8 cellular contexts compared by ENCODE assay signal in genomic region chr20:64256282-64256947, GRCh38. TPM values are rescaled to one million over a fixed set of nuclear protein-coding genes. Genes with fewer than 3 reads are reported as not detected.
A peak's percentile ranks its signal among the peaks of the same experiment; 100 is the strongest.
DNase-seq lines count a peak whose midpoint lies in the region; ATAC-seq and TF ChIP-seq lines count a peak whose summit lies in the region.

No MANE protein-coding gene starts in this region.

- peak overlapping the region; percentile 90 to 99 (median 98) for H3K4me3 ChIP-seq in upper lobe of left lung

- peak overlapping the region; percentile 87 to 98 (median 91) for H3K27ac Mint-ChIP-seq in brain

- intact Hi-C loops in Right ventricle myocardium superior (cut with DNase I) = no loop called here
- intact Hi-C loops in left cardiac atrium (cut with DNase I) = loop anchor here in 1 of 2 donors (5.0 kb wide), 1 partner anchor 44 kb away; no protein-coding TSS in a partner anchor

- peaks cover 64% of the 10 kb centered on the region for H3K4me1 Mint-ChIP-seq in brain

- no peak for TF ChIP-seq POLR2A in upper lobe of left lung (IDR thresholded peaks at IDR 0.05)

- H3K27ac ChIP-seq in upper lobe of left lung = peak overlapping the region; percentile 87 to 93 (median 90)

- WGBS in upper lobe of left lung, 2 donors = 27 to 31% methylated on average over 16 of the region's 16 CpGs

- peak; percentile 33 for DNase-seq in Right ventricle myocardium superior
- no peak for DNase-seq in left cardiac atrium
- DNase-seq in medulla oblongata (ENCODE audit: extremely low spot score) = peak; percentile 38
- DNase-seq in upper lobe of left lung = no peak
- no peak for DNase-seq in AG08395 (ENCODE audit: low spot score)

- H3K9me3 ChIP-seq in upper lobe of left lung = no peaks in the 10 kb centered on the region

- no peaks in the 10 kb centered on the region for H3K36me3 ChIP-seq in upper lobe of left lung

- ATAC-seq in Right ventricle myocardium superior (ENCODE audit: poor library complexity) = peak; percentile 16
- no peak for ATAC-seq in left cardiac atrium
- ATAC-seq in upper lobe of left lung (ENCODE audit: low FRiP score in 2 of 2) = no peak
- no peak for ATAC-seq in HG03571 (IDR thresholded peaks at IDR 0.05; ENCODE audit: unreplicated experiment)
- ATAC-seq in GM18861 (IDR thresholded peaks at IDR 0.05; ENCODE audit: unreplicated experiment) = no peak

- no peaks in the 10 kb centered on the region for H3K27me3 ChIP-seq in upper lobe of left lung

- no peak for TF ChIP-seq EP300 in upper lobe of left lung (IDR thresholded peaks at IDR 0.05)

- TF ChIP-seq CTCF in brain (conservative IDR thresholded peaks at IDR 0.05) (no peak), upper lobe of left lung (IDR thresholded peaks at IDR 0.05) (no peak)

- no peaks in the 10 kb centered on the region for H3K9me3 Mint-ChIP-seq in brain

- H3K36me3 Mint-ChIP-seq in brain = peaks cover 18% of the 10 kb centered on the region

- peaks cover 7% of the 10 kb centered on the region for H3K27me3 Mint-ChIP-seq in brain

- H3K4me1 ChIP-seq in upper lobe of left lung = peaks cover 23 to 47% (median 32%) of the 10 kb centered on the region in 4 donors

- H3K4me3 Mint-ChIP-seq in brain = peak overlapping the region; percentile 90 to 98 (median 92)

RNA-seq across cellular contexts. Expression of gene PCMTD2, which starts 0.9 kb away (rescaled TPM):
- total RNA-seq in Right ventricle myocardium superior (81.9 TPM), left cardiac atrium (10 to 100 TPM; 54.9 to 76.4 TPM), upper lobe of left lung (10 to 100 TPM; 37.4 to 95.3 (median 44.4) TPM)
- polyA plus RNA-seq in brain (ENCODE audit: insufficient read depth, low read depth, low replicate concordance) = 44.4 TPM

Comparison
In these comparisons a context has a peak if more than half of its experiments do, and no peak if none do; other contexts are left out.
1. DNase-seq: peak in Right ventricle myocardium superior (single experiment) and medulla oblongata (single experiment); none in left cardiac atrium (single experiment), upper lobe of left lung (0 of 2) and AG08395 (single experiment).